8 cellular contexts compared by ENCODE assay signal in genomic region chr1:42922687-42923366, GRCh38. TPM values are rescaled to one million over a fixed set of nuclear protein-coding genes. Genes with fewer than 3 reads are reported as not detected.
A peak's percentile ranks its signal among the peaks of the same experiment; 100 is the strongest.
DNase-seq lines count a peak whose midpoint lies in the region; ATAC-seq and TF ChIP-seq lines count a peak whose summit lies in the region.

No MANE protein-coding gene starts in this region.

- intact Hi-C loops in mucosa of descending colon (cut with DNase I, micrococcal nuclease), result no loop called here

- peak; percentile 81 for TF ChIP-seq CTCF in epithelial cell of esophagus (IDR thresholded peaks at IDR 0.05; ENCODE audit: insufficient read depth, low read depth, low read length, missing control alignments)
- peak; percentile 49 for TF ChIP-seq CTCF in mucosa of descending colon (IDR thresholded peaks at IDR 0.05)
- peak; percentile 57 to 77 (median 73) for TF ChIP-seq CTCF in tibial nerve (IDR thresholded peaks at IDR 0.05)

- H3K4me3 ChIP-seq in epithelial cell of esophagus (ENCODE audit: low read length) (no peak overlapping the region), mucosa of descending colon (no peak overlapping the region), tibial nerve (no peak overlapping the region)

- TF ChIP-seq EP300 in tibial nerve (IDR thresholded peaks at IDR 0.05), result peak in 1 of 2 donors; percentile 43

- no peak for TF ChIP-seq POLR2A in tibial nerve (IDR thresholded peaks at IDR 0.05)

- DNase-seq in ELF-1 (ENCODE audit: low read depth, low spot score) (peak; percentile 85), NCI-H446 treated with DMSO at 0.1 percent for 48 hours (lab: John Stamatoyannopoulos, UW) (peak; percentile 55), epithelial cell of esophagus (ENCODE audit: low read depth) (peak; percentile 78), mucosa of descending colon (peak in 1 of 3 donors; percentile 74), tibial nerve (ENCODE audit: low spot score in 2 of 2) (peak in 1 of 2 donors; percentile 71)
- DNase-seq in activated CD4-positive, alpha-beta T cell treated with anti-CD3 and anti-CD28 coated beads for 4 hours, result peak; percentile 46 to 58

- H3K9me3 ChIP-seq in mucosa of descending colon (no peaks in the 10 kb centered on the region), tibial nerve (no peaks in the 10 kb centered on the region)

- H3K27ac ChIP-seq in tibial nerve, result peak overlapping the region in 2 of 4 donors; percentile 96 to 97

- WGBS in tibial nerve, 2 donors, result 20 to 27% methylated on average over 4 of the region's 4 CpGs

- H3K4me1 ChIP-seq in mucosa of descending colon (ENCODE audit: low read depth) (peaks cover 5% of the 10 kb centered on the region), tibial nerve (peaks cover 0 to 28% (median 2%) of the 10 kb centered on the region in 4 donors)

- H3K36me3 ChIP-seq in mucosa of descending colon (ENCODE audit: low read depth) (no peaks in the 10 kb centered on the region), tibial nerve (peaks cover 0 to 19% (median 6%) of the 10 kb centered on the region in 3 donors)

- ATAC-seq in HG03045 (IDR thresholded peaks at IDR 0.05; ENCODE audit: unreplicated experiment) (peak; percentile 36), mucosa of descending colon (peak; percentile 59), GM19351 (IDR thresholded peaks at IDR 0.05; ENCODE audit: unreplicated experiment) (no peak)

- no peaks in the 10 kb centered on the region for H3K27me3 ChIP-seq in tibial nerve

RNA-seq across cellular contexts. Expression of gene SLC2A1, which starts 35.8 kb away (rescaled TPM):
- total RNA-seq in mucosa of descending colon (10 to 100 TPM; 36.0 to 81.2 (median 74.3) TPM), tibial nerve (1,000 to 10,000 TPM in 3 of 4 donors, 100 to 1,000 TPM in 1; 953 to 4,970 (median 3,437) TPM)

Comparison
In these comparisons a context has a peak if more than half of its experiments do, and no peak if none do; other contexts are left out.
1. RNA of gene SLC2A1, which starts 35.8 kb away (total RNA-seq): 953 to 4,970 TPM in tibial nerve; 36.0 to 81.2 TPM in mucosa of descending colon; every median in the first group is over 10 times any median in the second.
2. Peak in every context shown above with its lines, with median percentiles within 50 percentile points of each other: CTCF ChIP-seq.